In genomic region chr16:89573826-89574680, GRCh38 we compare ENCODE assay signal across 10 cellular contexts. TPM values are rescaled to one million over a fixed set of nuclear protein-coding genes. Genes with fewer than 3 reads are reported as not detected.
DNase-seq lines count a peak whose midpoint lies in the region; ATAC-seq, FAIRE-seq and TF ChIP-seq lines count a peak whose summit lies in the region.
"Had no signal": no experiment of that assay in that cellular context is flagged by ENCODE, and none has a peak within 500 bp of the region (broad histone marks: within the 10 kb centered on the region; RNA-seq: fewer than 3 reads in every experiment).

No MANE protein-coding gene starts in this region.

- CTCF ChIA-PET in Calu3 (lab: Charles Lee): interaction anchor here (0.7 kb wide), 1 partner anchor 360 kb away, joined by 4 read pairs; no protein-coding TSS in a partner anchor
- CTCF ChIA-PET in MCF 10A (lab: Yijun Ruan, JAX): interaction anchor here (0.7 to 1.0 kb wide), 4 partner anchors 8 to 93 kb away, joined by 4 to 6 read pairs (median 6); no protein-coding TSS in a partner anchor
- CTCF ChIA-PET in GM10248 (lab: Yijun Ruan, JAX): interaction anchor here (0.6 to 1.1 kb wide), 2 partner anchors 9 to 41 kb away, joined by 3 to 6 read pairs; no protein-coding TSS in a partner anchor

- H3K27ac Mint-ChIP-seq in Calu3 (ENCODE audit: unreplicated experiment) (no peak overlapping the region), MCF 10A (ENCODE audit: low read depth, unreplicated experiment) (no peak overlapping the region), naive B cell (no peak overlapping the region)

- H3K9me3 Mint-ChIP-seq in Calu3 (ENCODE audit: low read depth, unreplicated experiment) (no peaks in the 10 kb centered on the region), MCF 10A (ENCODE audit: unreplicated experiment) (no peaks in the 10 kb centered on the region), naive B cell (no peaks in the 10 kb centered on the region)

- H3K36me3 Mint-ChIP-seq in Calu3 (ENCODE audit: insufficient read depth, unreplicated experiment): peaks cover 37% of the 10 kb centered on the region
- peaks cover 11% of the 10 kb centered on the region for H3K36me3 Mint-ChIP-seq in MCF 10A (ENCODE audit: insufficient read depth, unreplicated experiment)
- H3K36me3 Mint-ChIP-seq in naive B cell: no peaks in the 10 kb centered on the region

- no peak for DNase-seq in Calu3
- no peak for DNase-seq in HTR-8/SVneo (ENCODE audit: insufficient read length, low spot score)
- no peak for DNase-seq in MCF 10A (ENCODE audit: unreplicated experiment)
- no peak for DNase-seq in naive B cell
- no peak for DNase-seq in GM10248 (ENCODE audit: extremely low spot score)
- DNase-seq in ureter (ENCODE audit: low spot score): no peak
- no peak for DNase-seq in RCC 7860 (ENCODE audit: low spot score)
- DNase-seq: NCI-H524 treated with DMSO at 0.1 percent for 48 hours had no signal

- BruUV-seq in Calu3 (replicated peaks; lab: Mats Ljungman, UMichigan): no TSS peak
- no TSS peak for BruUV-seq in MCF 10A (replicated peaks; lab: Mats Ljungman, UMichigan)

- TF ChIP-seq CTCF in Calu3 (IDR thresholded peaks at IDR 0.05; ENCODE audit: unreplicated experiment): no peak
- TF ChIP-seq CTCF in MCF 10A (IDR thresholded peaks at IDR 0.05; ENCODE audit: unreplicated experiment): no peak
- no peak for TF ChIP-seq CTCF in GM10248 (IDR thresholded peaks at IDR 0.05; ENCODE audit: control extremely low read depth, extremely low read depth, low read depth, missing control alignments)

- ATAC-seq in naive B cell (ENCODE audit: low read depth in 2 of 2): no peak
- no peak for ATAC-seq in HG02678 (IDR thresholded peaks at IDR 0.05; ENCODE audit: unreplicated experiment)

- H3K4me1 Mint-ChIP-seq in Calu3 (ENCODE audit: low read depth, unreplicated experiment) (no peaks in the 10 kb centered on the region), MCF 10A (ENCODE audit: insufficient read depth, unreplicated experiment) (no peaks in the 10 kb centered on the region), naive B cell (peaks cover 14 to 20% (median 16%) of the 10 kb centered on the region in 3 donors)

- FAIRE-seq in HTR-8/SVneo (lab: Jason Lieb, UNC) (peak; percentile 20), RCC 7860 (lab: Jason Lieb, UNC) (no peak)

- H3K27me3 Mint-ChIP-seq in Calu3 (ENCODE audit: unreplicated experiment) (peaks cover 43% of the 10 kb centered on the region), MCF 10A (ENCODE audit: insufficient read depth, unreplicated experiment) (no peaks in the 10 kb centered on the region), naive B cell (peaks cover 0 to 33% (median 5%) of the 10 kb centered on the region in 3 donors)

- POLR2A ChIA-PET in MCF 10A (lab: Yijun Ruan, JAX): no interaction called here
- POLR2A ChIA-PET in GM10248 (lab: Yijun Ruan, JAX): no interaction called here

- intact Hi-C loops in Calu3 (cut with micrococcal nuclease; ENCODE audit: unreplicated experiment) (no loop called here), MCF 10A (cut with micrococcal nuclease) (loop anchor here (1.0 kb wide), 1 partner anchor 67 kb away; no protein-coding TSS in a partner anchor)

- peak overlapping the region; percentile 58 for H3K4me3 Mint-ChIP-seq in Calu3 (ENCODE audit: low read depth, unreplicated experiment)
- peak overlapping the region; percentile 49 for H3K4me3 Mint-ChIP-seq in MCF 10A (ENCODE audit: unreplicated experiment)
- peak overlapping the region in 7 of 8 donors; percentile 45 to 76 (median 59) for H3K4me3 Mint-ChIP-seq in naive B cell

RNA-seq across cellular contexts. Expression of gene CPNE7, which starts 1.5 kb away (rescaled TPM):
- total RNA-seq in Calu3 (2022) (31.3 and 48.2 TPM in 2 replicates), MCF 10A (2022) (86.8 and 92.4 TPM in 2 replicates), ureter (16.2 TPM)
- polyA plus RNA-seq in naive B cell (ENCODE audit: low read depth in 6 of 6): not detected
- total RNA-seq: ascending aorta had no signal

RNA-seq across cellular contexts. Expression of gene RPL13, which starts 13.6 kb away (rescaled TPM):
- total RNA-seq in Calu3 (2022): 1,719 and 1,779 TPM in 2 replicates
- total RNA-seq in MCF 10A (2022): 3,133 and 3,148 TPM in 2 replicates
- polyA plus RNA-seq in naive B cell (ENCODE audit: low read depth in 6 of 6): 1,000 to 10,000 TPM; 3,620 to 5,980 (median 5,028) TPM
- total RNA-seq in ureter: 2,389 TPM

RNA-seq across cellular contexts. Expression of gene DPEP1, which starts 39.4 kb away (rescaled TPM):
- not detected in 2 replicates for total RNA-seq in Calu3 (2022)
- 0.29 and 0.82 TPM in 2 replicates for total RNA-seq in MCF 10A (2022)
- not detected for polyA plus RNA-seq in naive B cell (ENCODE audit: low read depth in 6 of 6)
- total RNA-seq in ureter: 0.75 TPM
- total RNA-seq: ascending aorta had no signal
